In genomic region chr4:153207561-153207960, GRCh38 we compare ENCODE assay signal across 8 cellular contexts. TPM values are rescaled to one million over a fixed set of nuclear protein-coding genes. Genes with fewer than 3 reads are reported as not detected.
DNase-seq lines count a peak whose midpoint lies in the region; ATAC-seq and TF ChIP-seq lines count a peak whose summit lies in the region.

No MANE protein-coding gene starts in this region.

- peak overlapping the region; percentile 16 for H3K4me3 Mint-ChIP-seq in progenitor cell of endocrine pancreas (ENCODE audit: low read depth)

- peak overlapping the region; percentile 96 for H3K27ac Mint-ChIP-seq in progenitor cell of endocrine pancreas

- ATAC-seq in HG02970 (IDR thresholded peaks at IDR 0.05; ENCODE audit: low FRiP score, unreplicated experiment) (no peak), GM18907 (IDR thresholded peaks at IDR 0.05; ENCODE audit: unreplicated experiment) (no peak), GM19455 (IDR thresholded peaks at IDR 0.05; ENCODE audit: unreplicated experiment) (no peak)

- no peaks in the 10 kb centered on the region for H3K27me3 Mint-ChIP-seq in progenitor cell of endocrine pancreas

- peak; percentile 37 for DNase-seq in GM03348 (ENCODE audit: low spot score)
- DNase-seq in SW480 (ENCODE audit: low spot score) = peak; percentile 45
- DNase-seq in head of caudate nucleus = peak in 41 of 42 donors; percentile 35 to 89 (median 66)
- DNase-seq in progenitor cell of endocrine pancreas (ENCODE audit: low spot score, unreplicated experiment) = no peak
- DNase-seq in stimulated activated CD4-positive, alpha-beta T cell treated with anti-CD3 and anti-CD28 coated beads, Interleukin-2, amount 100 ng/mL, for 24 hours = no peak

- H3K4me1 Mint-ChIP-seq in progenitor cell of endocrine pancreas (ENCODE audit: low read depth) = peaks cover 52% of the 10 kb centered on the region

- intact Hi-C loops in head of caudate nucleus (cut with DNase I) = loop anchor here (5.0 kb wide), 1 partner anchor 55 kb away; no protein-coding TSS in a partner anchor

- peaks cover 3% of the 10 kb centered on the region for H3K36me3 Mint-ChIP-seq in progenitor cell of endocrine pancreas (ENCODE audit: insufficient read depth)

- H3K9me3 Mint-ChIP-seq in progenitor cell of endocrine pancreas (ENCODE audit: low read depth) = peaks cover 3% of the 10 kb centered on the region

- peak; percentile 62 for TF ChIP-seq CTCF in progenitor cell of endocrine pancreas (IDR thresholded peaks at IDR 0.05; ENCODE audit: unreplicated experiment)

RNA-seq across cellular contexts. Expression of gene TRIM2, which starts 3.3 kb away (rescaled TPM):
- total RNA-seq in progenitor cell of endocrine pancreas = 52.5 and 59.6 TPM in 2 replicates

Comparison
In these comparisons a context has a peak if more than half of its experiments do, and no peak if none do; other contexts are left out.
1. DNase-seq: peak in GM03348 (single experiment), SW480 (single experiment) and head of caudate nucleus (41 of 42); none in progenitor cell of endocrine pancreas (single experiment) and stimulated activated CD4-positive, alpha-beta T cell treated with anti-CD3 and anti-CD28 coated beads, Interleukin-2, amount 100 ng/mL, for 24 hours (0 of 2).